ENCODE assay signal across 7 cellular contexts in genomic region chr7:7416031-7416968, GRCh38.
DNase-seq lines count a peak whose midpoint lies in the region; ATAC-seq and TF ChIP-seq lines count a peak whose summit lies in the region.

No MANE protein-coding gene starts in this region.

- ATAC-seq in GM19023 (IDR thresholded peaks at IDR 0.05; ENCODE audit: unreplicated experiment) (peak; percentile 58), omental fat pad (ENCODE audit: low FRiP score) (peak; percentile 48)

- POLR2A ChIA-PET in HEK293T (lab: Yijun Ruan, JAX), result no interaction called here

- CTCF ChIA-PET in HEK293T (lab: Yijun Ruan, JAX), result interaction anchor here (0.7 to 1.0 kb wide), 2 partner anchors 163 to 313 kb away, joined by 3 read pairs; no protein-coding TSS in a partner anchor

- no peak for TF ChIP-seq CTCF in omental fat pad (IDR thresholded peaks at IDR 0.05)

- DNase-seq in HPDE6-E6E7 (ENCODE audit: extremely low spot score) (peak; percentile 63), astrocyte of the hippocampus (ENCODE audit: low read depth, low spot score) (peak; percentile 59), omental fat pad (ENCODE audit: low spot score) (no peak), HK-2 (ENCODE audit: unreplicated experiment) (no peak), NCI-H187 (lab: John Stamatoyannopoulos, UW) (no peak), HEK293T (ENCODE audit: extremely low spot score) (no peak)

TF ChIP-seq in HEK293T, 16 proteins besides CTCF, POLR2A, EP300 and RAD21:
- no peak for TF ChIP-seq FOXM1 (IDR thresholded peaks at IDR 0.05; ENCODE audit: borderline replicate concordance)

Comparison
In these comparisons a context has a peak if more than half of its experiments do, and no peak if none do; other contexts are left out.
1. DNase-seq: peak in HPDE6-E6E7 (single experiment) and astrocyte of the hippocampus (single experiment); none in omental fat pad (single experiment), HK-2 (single experiment), NCI-H187 (0 of 2) and HEK293T (single experiment).